Comparison of ENCODE assay signal across 10 cellular contexts in the genomic region with DNA sequence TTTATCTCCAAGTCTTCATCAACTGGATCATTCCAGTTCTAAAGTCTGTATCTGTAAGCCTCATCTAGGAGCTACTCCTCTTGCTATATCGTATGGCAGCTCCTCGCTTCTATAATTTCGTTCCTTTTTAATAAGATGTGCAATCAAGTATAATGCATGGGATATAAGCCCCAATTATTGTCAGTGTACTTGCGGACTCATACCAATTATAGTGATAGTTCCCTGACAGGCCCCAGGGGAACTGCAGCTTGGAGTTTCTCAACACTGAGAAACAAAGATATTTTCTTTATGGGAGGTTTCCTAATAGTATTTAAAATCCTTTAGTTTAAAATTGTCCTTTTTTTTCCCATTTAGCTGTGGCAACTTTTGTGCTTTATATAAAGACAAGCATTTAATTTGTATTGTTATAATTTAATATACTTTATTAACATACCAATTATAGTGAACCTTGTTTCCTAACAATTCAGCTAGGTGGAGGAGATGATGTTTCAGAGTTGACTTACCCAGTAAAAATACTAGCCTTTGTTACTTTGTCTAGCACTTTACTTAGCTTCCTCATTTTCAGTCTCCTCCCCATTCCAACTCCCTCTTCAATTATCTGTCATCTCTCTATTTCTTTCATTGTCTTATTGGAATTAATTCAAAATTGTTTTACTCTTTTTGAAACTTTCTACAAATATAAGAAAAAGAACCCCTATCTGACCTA.
DNase-seq lines count a peak whose midpoint lies in the region; ATAC-seq and TF ChIP-seq lines count a peak whose summit lies in the region.
"Had no signal": no experiment of that assay in that cellular context is flagged by ENCODE, and none has a peak within 500 bp of the region (broad histone marks: within the 10 kb centered on the region; RNA-seq: fewer than 3 reads in every experiment).

No MANE protein-coding gene starts in this region.

- no peaks in the 10 kb centered on the region for H3K27me3 ChIP-seq in OCI-LY3 (ENCODE audit: low read depth, low read length)
- no peaks in the 10 kb centered on the region for H3K27me3 ChIP-seq in adipocyte (replicated peaks; ENCODE audit: control insufficient read depth, insufficient read depth, low read length)
- H3K27me3 ChIP-seq: uterus had no signal

- no peaks in the 10 kb centered on the region for H3K79me2 ChIP-seq in OCI-LY3 (ENCODE audit: low read length)

- 0 out of 2 replicates have a peak overlapping the region, but pooled peaks have one; percentile 2 for H3K4me2 ChIP-seq in OCI-LY3 (ENCODE audit: low read length)

- DNase-seq in activated naive CD4-positive, alpha-beta T cell treated with anti-CD3 and anti-CD28 coated beads, Interleukin-2, amount 10 ng/mL, durations not matched to agents 7 days and 5 days = no peak
- DNase-seq in activated naive CD4-positive, alpha-beta T cell (lab: John Stamatoyannopoulos, UW) = no peak
- peak; percentile 36 for DNase-seq in adipocyte (ENCODE audit: low read depth)
- no peak for DNase-seq in HK-2 (ENCODE audit: unreplicated experiment)
- DNase-seq: activated gamma-delta T cell, uterus had no signal

- H3K36me3 ChIP-seq in OCI-LY3 (replicated peaks; ENCODE audit: low read depth, low read length) (no peaks in the 10 kb centered on the region), adipocyte (ENCODE audit: control insufficient read depth, insufficient read depth, low read length, severe bottlenecking) (no peaks in the 10 kb centered on the region)
- H3K36me3 ChIP-seq: uterus had no signal

- H3K9ac ChIP-seq in OCI-LY3 (ENCODE audit: low read length) (no peak overlapping the region), adipocyte (ENCODE audit: low read length) (no peak overlapping the region)

- CTCF ChIA-PET in activated naive CD4-positive, alpha-beta T cell treated with anti-CD3 and anti-CD28 coated beads, Interleukin-2, amount 10 ng/mL, durations not matched to agents 7 days and 5 days (lab: Charles Lee) = interaction anchor here (0.7 to 1.2 kb wide), 2 partner anchors 10 to 41 kb away, joined by 3 read pairs; no protein-coding TSS in a partner anchor

- H3K9me3 ChIP-seq in OCI-LY3 (ENCODE audit: insufficient read depth, low read length) = no peaks in the 10 kb centered on the region
- no peaks in the 10 kb centered on the region for H3K9me3 ChIP-seq in adipocyte (ENCODE audit: control insufficient read depth, low read length)
- H3K9me3 ChIP-seq: uterus had no signal

- peak overlapping the region; percentile 17 for H3K4me3 Mint-ChIP-seq in activated naive CD4-positive, alpha-beta T cell treated with anti-CD3 and anti-CD28 coated beads, Interleukin-2, amount 10 ng/mL, durations not matched to agents 7 days and 5 days
- H3K4me3 Mint-ChIP-seq in stimulated activated naive CD8-positive, alpha-beta T cell treated with anti-CD3 and anti-CD28 coated beads, Interleukin-15, Interleukin-2, amounts not matched to agents 100 ng/mL and 50 ng/mL, for 24 hours = peak overlapping the region; percentile 61

- H3K4me1 ChIP-seq in OCI-LY3 (ENCODE audit: low read length) (peaks cover 5% of the 10 kb centered on the region), adipocyte (ENCODE audit: control insufficient read depth, insufficient read depth, low read length) (peaks cover 19% of the 10 kb centered on the region)
- H3K4me1 ChIP-seq: uterus had no signal

- TF ChIP-seq CTCF in OCI-LY3 (IDR thresholded peaks at IDR 0.05; ENCODE audit: low read depth, low read length) = no peak

- ATAC-seq in HG03025 (IDR thresholded peaks at IDR 0.05; ENCODE audit: low FRiP score, unreplicated experiment) (no peak), GM19023 (IDR thresholded peaks at IDR 0.05; ENCODE audit: unreplicated experiment) (no peak)

- H4K20me1 ChIP-seq in OCI-LY3 (ENCODE audit: insufficient read depth, low read length) = no peaks in the 10 kb centered on the region

- peaks cover 1% of the 10 kb centered on the region for H3K36me3 Mint-ChIP-seq in activated naive CD4-positive, alpha-beta T cell treated with anti-CD3 and anti-CD28 coated beads, Interleukin-2, amount 10 ng/mL, durations not matched to agents 7 days and 5 days
- peaks cover 4% of the 10 kb centered on the region for H3K36me3 Mint-ChIP-seq in stimulated activated naive CD8-positive, alpha-beta T cell treated with anti-CD3 and anti-CD28 coated beads, Interleukin-15, Interleukin-2, amounts not matched to agents 100 ng/mL and 50 ng/mL, for 24 hours (ENCODE audit: low read depth)

- no peak overlapping the region for H3K27ac ChIP-seq in OCI-LY3 (ENCODE audit: low read length)
- H3K27ac ChIP-seq: uterus had no signal

- peak overlapping the region; percentile 85 for H3K27ac Mint-ChIP-seq in activated naive CD4-positive, alpha-beta T cell treated with anti-CD3 and anti-CD28 coated beads, Interleukin-2, amount 10 ng/mL, durations not matched to agents 7 days and 5 days
- H3K27ac Mint-ChIP-seq in stimulated activated naive CD8-positive, alpha-beta T cell treated with anti-CD3 and anti-CD28 coated beads, Interleukin-15, Interleukin-2, amounts not matched to agents 100 ng/mL and 50 ng/mL, for 24 hours = peak overlapping the region; percentile 88

- no peaks in the 10 kb centered on the region for H3K9me3 Mint-ChIP-seq in activated naive CD4-positive, alpha-beta T cell treated with anti-CD3 and anti-CD28 coated beads, Interleukin-2, amount 10 ng/mL, durations not matched to agents 7 days and 5 days
- no peaks in the 10 kb centered on the region for H3K9me3 Mint-ChIP-seq in stimulated activated naive CD8-positive, alpha-beta T cell treated with anti-CD3 and anti-CD28 coated beads, Interleukin-15, Interleukin-2, amounts not matched to agents 100 ng/mL and 50 ng/mL, for 24 hours

- H3K4me3 ChIP-seq in OCI-LY3 (ENCODE audit: low read length) (no peak overlapping the region), adipocyte (ENCODE audit: low read length) (no peak overlapping the region)
- H3K4me3 ChIP-seq: uterus had no signal

- H2AFZ ChIP-seq in OCI-LY3 (ENCODE audit: low read depth, low read length) = no peak overlapping the region

- H3K4me1 Mint-ChIP-seq in activated naive CD4-positive, alpha-beta T cell treated with anti-CD3 and anti-CD28 coated beads, Interleukin-2, amount 10 ng/mL, durations not matched to agents 7 days and 5 days = peaks cover 18% of the 10 kb centered on the region
- H3K4me1 Mint-ChIP-seq in stimulated activated naive CD8-positive, alpha-beta T cell treated with anti-CD3 and anti-CD28 coated beads, Interleukin-15, Interleukin-2, amounts not matched to agents 100 ng/mL and 50 ng/mL, for 24 hours (ENCODE audit: low read depth) = peaks cover 12% of the 10 kb centered on the region

- no peaks in the 10 kb centered on the region for H3K27me3 Mint-ChIP-seq in activated naive CD4-positive, alpha-beta T cell treated with anti-CD3 and anti-CD28 coated beads, Interleukin-2, amount 10 ng/mL, durations not matched to agents 7 days and 5 days
- H3K27me3 Mint-ChIP-seq in stimulated activated naive CD8-positive, alpha-beta T cell treated with anti-CD3 and anti-CD28 coated beads, Interleukin-15, Interleukin-2, amounts not matched to agents 100 ng/mL and 50 ng/mL, for 24 hours = no peaks in the 10 kb centered on the region
